In the genomic region with DNA sequence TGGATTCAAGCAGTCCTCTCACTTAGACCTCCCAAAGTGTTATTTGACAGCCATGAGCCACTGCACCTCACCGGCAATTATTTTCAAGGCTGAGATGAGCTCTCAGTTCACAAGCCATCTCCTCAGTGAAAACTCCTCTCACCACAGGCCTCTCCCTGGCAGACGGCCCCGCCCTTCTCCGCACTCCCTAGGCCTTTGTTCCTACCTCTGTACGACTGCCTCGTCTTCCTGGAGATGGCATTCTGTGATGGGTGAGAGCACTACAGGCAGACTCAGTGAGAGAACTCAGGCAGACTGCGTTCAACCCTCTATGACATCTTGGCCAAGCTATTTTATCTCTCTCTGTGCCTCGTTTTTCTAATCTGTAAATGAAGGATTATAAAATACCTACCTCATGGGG, we compare ENCODE assay signal across 19 cellular contexts.
A peak's percentile ranks its signal among the peaks of the same experiment; 100 is the strongest.
DNase-seq lines count a peak whose midpoint lies in the region; ATAC-seq and TF ChIP-seq lines count a peak whose summit lies in the region.
"Had no signal": no experiment of that assay in that cellular context is flagged by ENCODE, and none has a peak within 500 bp of the region (broad histone marks: within the 10 kb centered on the region; RNA-seq: fewer than 3 reads in every experiment).

No MANE protein-coding gene starts in this region.

- intact Hi-C loops in Panc1 (cut with micrococcal nuclease; ENCODE audit: unreplicated experiment) = no loop called here
- intact Hi-C loops in thyroid gland (cut with DNase I) = no loop called here

- no peak overlapping the region for H3K4me3 Mint-ChIP-seq in GM23338
- H3K4me3 Mint-ChIP-seq in effector memory CD8-positive, alpha-beta T cell = no peak overlapping the region
- H3K4me3 Mint-ChIP-seq: activated naive CD4-positive, alpha-beta T cell treated with anti-CD3 and anti-CD28 coated beads, Interleukin-2, amount 50 U/mL, for 24 hours; naive B cell had no signal

- H3K9ac ChIP-seq in trophoblast cell (ENCODE audit: low read length) = no peak overlapping the region

- no peak overlapping the region for H3K27ac ChIP-seq in GM23338 (ENCODE audit: low read depth)
- peak overlapping the region; percentile 20; the same call in 1 of the 2 replicates for H3K27ac ChIP-seq in Panc1 (ENCODE audit: low read length)
- peak overlapping the region; percentile 74 for H3K27ac ChIP-seq in trophoblast cell (ENCODE audit: low read depth, low read length)
- H3K27ac ChIP-seq in thyroid gland = no peak overlapping the region
- H3K27ac ChIP-seq: esophagus muscularis mucosa had no signal

- BruUV-seq in Panc1 (replicated peaks; lab: Mats Ljungman, UMichigan) = no TSS peak

- no peak overlapping the region for H4K12ac ChIP-seq in trophoblast cell (ENCODE audit: low read depth, low read length)

- no CpG with 5 or more reads among the region's 8 CpGs for WGBS in trophoblast cell (ENCODE audit: extremely low coverage, insufficient coverage, insufficient read length)
- 72 to 77% methylated on average over 8 of the region's 8 CpGs for WGBS in thyroid gland, 2 donors

- H3K9me3 Mint-ChIP-seq in GM23338 = no peaks in the 10 kb centered on the region
- H3K9me3 Mint-ChIP-seq in effector memory CD8-positive, alpha-beta T cell = no peaks in the 10 kb centered on the region
- H3K9me3 Mint-ChIP-seq: activated naive CD4-positive, alpha-beta T cell treated with anti-CD3 and anti-CD28 coated beads, Interleukin-2, amount 50 U/mL, for 24 hours had no signal

- peak overlapping the region; percentile 86 for H2BK5ac ChIP-seq in trophoblast cell (ENCODE audit: low read depth, low read length, poor library complexity)

- H3K36me3 ChIP-seq in GM23338 (ENCODE audit: insufficient read depth) (no peaks in the 10 kb centered on the region), Panc1 (ENCODE audit: control insufficient read depth, insufficient read depth, low read length) (no peaks in the 10 kb centered on the region), trophoblast cell (ENCODE audit: control insufficient read depth in 1 of 2, insufficient read depth in 2 of 2, low read length in 2 of 2) (no peaks in the 10 kb centered on the region), thyroid gland (no peaks in the 10 kb centered on the region)
- H3K36me3 ChIP-seq: esophagus muscularis mucosa had no signal

- peaks cover 5% of the 10 kb centered on the region for H3K27me3 Mint-ChIP-seq in GM23338 (ENCODE audit: insufficient read depth, low read depth, poor library complexity)
- H3K27me3 Mint-ChIP-seq in effector memory CD8-positive, alpha-beta T cell = peaks cover 11 to 13% of the 10 kb centered on the region in 2 donors
- H3K27me3 Mint-ChIP-seq: activated naive CD4-positive, alpha-beta T cell treated with anti-CD3 and anti-CD28 coated beads, Interleukin-2, amount 50 U/mL, for 24 hours had no signal

- H4K91ac ChIP-seq in trophoblast cell (ENCODE audit: low read depth, low read length) = peak overlapping the region; percentile 89

- CTCF ChIA-PET in Panc1 (lab: Charles Lee) = no interaction called here

- H3K18ac ChIP-seq in trophoblast cell (ENCODE audit: low read length) = peak overlapping the region; percentile 18

- no peak overlapping the region for H3K27ac Mint-ChIP-seq in GM23338
- H3K27ac Mint-ChIP-seq in effector memory CD8-positive, alpha-beta T cell = no peak overlapping the region
- H3K27ac Mint-ChIP-seq: activated naive CD4-positive, alpha-beta T cell treated with anti-CD3 and anti-CD28 coated beads, Interleukin-2, amount 50 U/mL, for 24 hours; progenitor cell of endocrine pancreas had no signal

- peaks cover 7% of the 10 kb centered on the region for H3K4me1 Mint-ChIP-seq in GM23338
- H3K4me1 Mint-ChIP-seq in effector memory CD8-positive, alpha-beta T cell (ENCODE audit: low read depth in 2 of 2) = no peaks in the 10 kb centered on the region
- H3K4me1 Mint-ChIP-seq: activated naive CD4-positive, alpha-beta T cell treated with anti-CD3 and anti-CD28 coated beads, Interleukin-2, amount 50 U/mL, for 24 hours had no signal

- in situ Hi-C loops in Panc1 (cut with HindIII; ENCODE audit: low pct_unique_long_range_greater_than_20kb, low sequenced_read_pairs) = no loop called here

- H3K79me2 ChIP-seq in GM23338 (replicated peaks; ENCODE audit: insufficient read depth) = no peaks in the 10 kb centered on the region
- peaks cover 3% of the 10 kb centered on the region for H3K79me2 ChIP-seq in trophoblast cell (ENCODE audit: control insufficient read depth, insufficient read depth, low read length, poor library complexity)

- peak overlapping the region; percentile 92 for H2BK120ac ChIP-seq in trophoblast cell (ENCODE audit: insufficient read depth, low read length, poor library complexity)

- POLR2A ChIA-PET in Panc1 (lab: Charles Lee) = no interaction called here

- peak overlapping the region; percentile 22 for H3K4ac ChIP-seq in trophoblast cell (ENCODE audit: low read depth, low read length)

- no peaks in the 10 kb centered on the region for H3K36me3 Mint-ChIP-seq in GM23338 (ENCODE audit: low read depth)
- no peaks in the 10 kb centered on the region for H3K36me3 Mint-ChIP-seq in effector memory CD8-positive, alpha-beta T cell (ENCODE audit: insufficient read depth)
- H3K36me3 Mint-ChIP-seq: activated naive CD4-positive, alpha-beta T cell treated with anti-CD3 and anti-CD28 coated beads, Interleukin-2, amount 50 U/mL, for 24 hours; naive B cell had no signal

- H2BK12ac ChIP-seq in trophoblast cell (ENCODE audit: low read length) = peak overlapping the region; percentile 89

- H3F3A ChIP-seq in GM23338 (replicated peaks; ENCODE audit: low read depth) = no peaks in the 10 kb centered on the region

- TF ChIP-seq CTCF in GM23338 (conservative IDR thresholded peaks at IDR 0.05; ENCODE audit: low read depth in 2 of 2) (no peak), Panc1 (IDR thresholded peaks at IDR 0.05) (no peak), thyroid gland (IDR thresholded peaks at IDR 0.05) (no peak)

- H2AK5ac ChIP-seq in trophoblast cell (ENCODE audit: low read length) = peak overlapping the region; percentile 46

- H3K4me2 ChIP-seq in GM23338 (no peak overlapping the region), trophoblast cell (ENCODE audit: low read length) (no peak overlapping the region)

- no peak for TF ChIP-seq POLR2A in GM18505 (IDR thresholded peaks at IDR 0.05; ENCODE audit: borderline replicate concordance, extremely low read depth, insufficient read depth, insufficient read length)
- no peak for TF ChIP-seq POLR2A in thyroid gland (IDR thresholded peaks at IDR 0.05)

- H4K8ac ChIP-seq in trophoblast cell (ENCODE audit: low read depth, low read length) = peak overlapping the region; percentile 72

- H3K4me1 ChIP-seq in GM23338 (ENCODE audit: insufficient read depth) = no peaks in the 10 kb centered on the region
- 0 out of 2 replicates have a peak, but pooled peaks cover 3% of the 10 kb centered on the region for H3K4me1 ChIP-seq in Panc1 (ENCODE audit: control insufficient read depth, insufficient read depth, low read length)
- peaks cover 21 to 26% of the 10 kb centered on the region in 2 experiments for H3K4me1 ChIP-seq in trophoblast cell (ENCODE audit: control insufficient read depth in 1 of 2, insufficient read depth in 2 of 2, low read length in 2 of 2)
- no peaks in the 10 kb centered on the region for H3K4me1 ChIP-seq in thyroid gland

- H4K20me1 ChIP-seq in GM23338 (replicated peaks; ENCODE audit: insufficient read depth) = no peaks in the 10 kb centered on the region

- ATAC-seq in GM23338 = peak; percentile 66
- peak; percentile 62; the same call in 1 of the 2 replicates for ATAC-seq in Panc1
- no peak for ATAC-seq in GM18505 (IDR thresholded peaks at IDR 0.05; ENCODE audit: unreplicated experiment)
- no peak for ATAC-seq in effector memory CD8-positive, alpha-beta T cell (replicated peaks)
- ATAC-seq: left ventricle myocardium superior had no signal

- H3K79me1 ChIP-seq in trophoblast cell (ENCODE audit: low read length) = peaks cover 44% of the 10 kb centered on the region

- DNase-seq in GM23338 (ENCODE audit: low spot score) (no peak), Panc1 (ENCODE audit: low read depth, low spot score) (no peak), islet precursor cell (peak; percentile 93), trophoblast cell (peak; percentile 49 to 50), thyroid gland (no peak)
- no peak for DNase-seq in effector memory CD8-positive, alpha-beta T cell
- DNase-seq in activated CD4-positive, alpha-beta T cell treated with anti-CD3 and anti-CD28 coated beads, Interleukin-2, amount 50 U/mL, for 4 hours = no peak
- DNase-seq: activated T-cell treated with anti-CD3 and anti-CD28 coated beads, Interleukin-2, amount 50 U/mL, for 48 hours; COR-L47; left ventricle myocardium superior; naive B cell; NCI-H146; NCI-H524; SHP77 treated with DMSO at 0.1 percent for 48 hours; stimulated activated CD4-positive, alpha-beta T cell treated with anti-CD3 and anti-CD28 coated beads, Interleukin-4, amount 100 ng/mL, for 24 hours had no signal

- no peak overlapping the region for H3K23ac ChIP-seq in trophoblast cell (ENCODE audit: low read length)

- H3K9me3 ChIP-seq in Panc1 (ENCODE audit: control insufficient read depth, insufficient read depth, low read depth, low read length) (no peaks in the 10 kb centered on the region), trophoblast cell (ENCODE audit: insufficient read depth, low read depth, low read length) (no peaks in the 10 kb centered on the region), thyroid gland (no peaks in the 10 kb centered on the region)
- H3K9me3 ChIP-seq: esophagus muscularis mucosa had no signal

- no peak overlapping the region for H3K4me3 ChIP-seq in GM23338
- H3K4me3 ChIP-seq in Panc1 (ENCODE audit: low read depth in 2 of 2, low read length in 2 of 2) = no peak overlapping the region
- no peak overlapping the region for H3K4me3 ChIP-seq in trophoblast cell (ENCODE audit: low read depth, low read length)
- H3K4me3 ChIP-seq in thyroid gland (replicated peaks in 1 of 3) = no peak overlapping the region
- H3K4me3 ChIP-seq: esophagus muscularis mucosa had no signal

- H3K27me3 ChIP-seq in GM23338 (ENCODE audit: insufficient read depth) (no peaks in the 10 kb centered on the region), Panc1 (ENCODE audit: control insufficient read depth, insufficient read depth, low read length) (no peaks in the 10 kb centered on the region), trophoblast cell (ENCODE audit: insufficient read depth, low read length) (no peaks in the 10 kb centered on the region), thyroid gland (no peaks in the 10 kb centered on the region)
- H3K27me3 ChIP-seq: esophagus muscularis mucosa had no signal

- H3K14ac ChIP-seq in trophoblast cell (ENCODE audit: low read length) = peak overlapping the region; percentile 75

- peaks cover 15% of the 10 kb centered on the region for H3K9me2 ChIP-seq in GM23338 (ENCODE audit: insufficient read depth)

- H2AFZ ChIP-seq in GM23338 (no peak overlapping the region; the same call in 1 of the 2 replicates), trophoblast cell (ENCODE audit: insufficient read depth, low read length, poor library complexity) (peak overlapping the region; percentile 6)

TF ChIP-seq in GM23338, 12 proteins besides CTCF, POLR2A, EP300 and RAD21 (continues in another document):
- no peak for TF ChIP-seq POLR2AphosphoS5 (IDR thresholded peaks at IDR 0.05; ENCODE audit: low read depth)
- no peak for TF ChIP-seq ZNF331 (CRISPR knock-in tag; IDR thresholded peaks at IDR 0.05; ENCODE audit: low read depth)
- no peak for TF ChIP-seq EZH2 (IDR thresholded peaks at IDR 0.05; ENCODE audit: low read depth, unreplicated experiment)
- no peak for TF ChIP-seq EZH2phosphoT487 (IDR thresholded peaks at IDR 0.05; ENCODE audit: unreplicated experiment)
- no peak for TF ChIP-seq ZNF114 (CRISPR knock-in tag; IDR thresholded peaks at IDR 0.05)

Comparison
In these comparisons a context has a peak if more than half of its experiments do, and no peak if none do; other contexts are left out.
1. ATAC-seq: peak in GM23338 (single experiment) and Panc1 (single experiment); none in GM18505 (single experiment) and effector memory CD8-positive, alpha-beta T cell (single experiment).
2. DNase-seq: peak in islet precursor cell (single experiment) and trophoblast cell (2 of 2); none in GM23338 (single experiment), Panc1 (single experiment), effector memory CD8-positive, alpha-beta T cell (0 of 3), thyroid gland (0 of 2) and activated CD4-positive, alpha-beta T cell treated with anti-CD3 and anti-CD28 coated beads, Interleukin-2, amount 50 U/mL, for 4 hours (0 of 2).
3. H3K27ac ChIP-seq: peak in Panc1 (single experiment) and trophoblast cell (single experiment); none in GM23338 (single experiment) and thyroid gland (0 of 3).